ENCODE assay signal across 1 cellular context in the genomic region with DNA sequence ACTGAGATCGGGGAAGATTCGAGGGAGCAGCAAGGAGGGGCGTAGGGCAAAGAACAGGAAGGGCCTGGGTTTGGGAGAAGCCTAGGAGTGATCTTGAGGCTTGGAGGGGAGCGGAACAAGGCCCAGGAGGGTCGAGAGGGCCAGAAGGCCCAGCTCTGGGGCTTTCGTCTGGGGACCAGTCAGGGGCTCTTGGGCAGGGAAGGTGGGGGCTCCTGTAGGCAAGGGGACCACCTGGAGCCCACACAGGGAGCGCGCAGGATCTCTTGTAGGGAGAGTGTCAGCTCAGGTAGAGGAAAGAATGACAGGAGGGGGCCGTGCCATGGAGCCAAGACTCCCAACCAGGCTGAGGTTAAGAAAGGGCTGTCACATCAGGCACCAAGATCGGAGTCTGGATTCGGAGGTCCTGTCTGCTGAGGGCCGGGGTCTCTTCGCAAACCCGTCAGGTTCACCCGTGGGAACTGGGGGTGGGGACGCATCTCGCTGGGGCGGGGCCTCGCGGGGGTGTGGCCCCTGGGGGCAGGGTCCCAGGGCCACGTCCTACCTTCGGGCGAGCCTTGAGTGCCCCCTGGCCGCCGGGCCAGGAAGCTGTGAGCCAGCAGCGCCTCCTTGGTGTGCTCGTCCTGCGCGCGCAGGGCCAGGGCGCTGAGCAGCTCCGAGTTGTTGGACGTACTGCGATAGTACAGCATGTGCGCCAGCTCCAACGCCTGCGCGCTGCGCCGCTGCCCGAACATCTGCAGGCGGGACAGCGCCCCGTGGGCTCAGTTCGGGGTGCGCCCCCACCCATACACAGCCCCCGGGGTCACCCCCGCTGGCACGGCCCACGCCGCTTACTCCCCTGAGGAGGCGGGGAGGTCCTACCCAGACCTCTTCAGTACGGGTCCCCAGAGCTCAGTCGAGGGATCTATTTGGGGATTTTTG.
A peak's percentile ranks its signal among the peaks of the same experiment; 100 is the strongest.
TF ChIP-seq lines count a peak whose summit lies in the region.

No MANE protein-coding gene starts in this region.

TF ChIP-seq in K562, 482 proteins besides CTCF, POLR2A, EP300 and RAD21 (continued from another document and continues in another):
- TF ChIP-seq SP2 (IDR thresholded peaks at IDR 0.05; ENCODE audit: extremely low read depth, low read depth, low read length, poor library complexity, severe bottlenecking) (no peak), ETV6 (IDR thresholded peaks at IDR 0.05; ENCODE audit: borderline replicate concordance in 1 of 2, low read depth in 2 of 2, low read length in 1 of 2) (no peak; a peak in 1 of 4 replicates), ETV6 (CRISPR knock-in tag; IDR thresholded peaks at IDR 0.05; ENCODE audit: borderline replicate concordance) (no peak), GABPB1 (CRISPR knock-in tag; IDR thresholded peaks at IDR 0.05) (no peak; the same call in 1 of the 2 replicates), PHF8 (IDR thresholded peaks at IDR 0.05; ENCODE audit: borderline replicate concordance, low read length) (peak; percentile 25; the same call in 1 of the 2 replicates), ERF (CRISPR knock-in tag; IDR thresholded peaks at IDR 0.05) (peak; percentile 83), MTF1 (CRISPR knock-in tag; IDR thresholded peaks at IDR 0.05; ENCODE audit: borderline replicate concordance) (no peak), PHB (CRISPR knock-in tag; IDR thresholded peaks at IDR 0.05) (no peak), IRF1 (CRISPR knock-in tag; IDR thresholded peaks at IDR 0.05; ENCODE audit: borderline replicate concordance) (no peak), ZNF239 (CRISPR knock-in tag; IDR thresholded peaks at IDR 0.05) (no peak), TRIM24 (IDR thresholded peaks at IDR 0.05) (peak in 1 of 2 experiments; percentile 24; a peak in 1 of 4 replicates), ZKSCAN8 (CRISPR knock-in tag; IDR thresholded peaks at IDR 0.05) (no peak), PRMT5 (CRISPR knock-in tag; IDR thresholded peaks at IDR 0.05) (no peak), HDGF (IDR thresholded peaks at IDR 0.05) (no peak), ZNF316 (IDR thresholded peaks at IDR 0.05) (no peak), FOSL1 (tag; conservative IDR thresholded peaks at IDR 0.05) (peak; percentile 22), RBBP5 (IDR thresholded peaks at IDR 0.05; ENCODE audit: borderline replicate concordance, insufficient read depth, low read length, poor library complexity, severe bottlenecking) (peak; percentile 20), MTA3 (IDR thresholded peaks at IDR 0.05; ENCODE audit: borderline replicate concordance) (peak; percentile 71), BCL6 (CRISPR knock-in tag; IDR thresholded peaks at IDR 0.05) (no peak), RHOXF2B (CRISPR knock-in tag; conservative IDR thresholded peaks at IDR 0.05) (no peak), ZNF274 (IDR thresholded peaks at IDR 0.05; ENCODE audit: borderline replicate concordance, low read depth, low read length) (no peak), ZNF282 (CRISPR knock-in tag; IDR thresholded peaks at IDR 0.05) (0 out of 2 replicates have a peak, but pooled peaks have one; percentile 21), CREB1 (IDR thresholded peaks at IDR 0.05) (peak; percentile 42; the same call in 1 of the 2 replicates), CREB1 (CRISPR knock-in tag; IDR thresholded peaks at IDR 0.05) (peak; percentile 67; the same call in 1 of the 2 replicates), EWSR1 (IDR thresholded peaks at IDR 0.05; ENCODE audit: borderline replicate concordance, low read depth, partially characterized antibody) (no peak), ZNF174 (CRISPR knock-in tag; IDR thresholded peaks at IDR 0.05) (no peak), POLR2H (tag; IDR thresholded peaks at IDR 0.05; ENCODE audit: low read depth) (no peak), MAFK (IDR thresholded peaks at IDR 0.05; ENCODE audit: low read length) (no peak), ILK (tag; IDR thresholded peaks at IDR 0.05; ENCODE audit: borderline replicate concordance, low read depth) (no peak), NFIC (IDR thresholded peaks at IDR 0.05) (peak; percentile 63; the same call in 1 of the 2 replicates), GATA2 (CRISPR knock-in tag; IDR thresholded peaks at IDR 0.05) (peak; percentile 61), RFX5 (IDR thresholded peaks at IDR 0.05; ENCODE audit: low read depth, low read length) (no peak)
- TF ChIP-seq, protein P1, sequence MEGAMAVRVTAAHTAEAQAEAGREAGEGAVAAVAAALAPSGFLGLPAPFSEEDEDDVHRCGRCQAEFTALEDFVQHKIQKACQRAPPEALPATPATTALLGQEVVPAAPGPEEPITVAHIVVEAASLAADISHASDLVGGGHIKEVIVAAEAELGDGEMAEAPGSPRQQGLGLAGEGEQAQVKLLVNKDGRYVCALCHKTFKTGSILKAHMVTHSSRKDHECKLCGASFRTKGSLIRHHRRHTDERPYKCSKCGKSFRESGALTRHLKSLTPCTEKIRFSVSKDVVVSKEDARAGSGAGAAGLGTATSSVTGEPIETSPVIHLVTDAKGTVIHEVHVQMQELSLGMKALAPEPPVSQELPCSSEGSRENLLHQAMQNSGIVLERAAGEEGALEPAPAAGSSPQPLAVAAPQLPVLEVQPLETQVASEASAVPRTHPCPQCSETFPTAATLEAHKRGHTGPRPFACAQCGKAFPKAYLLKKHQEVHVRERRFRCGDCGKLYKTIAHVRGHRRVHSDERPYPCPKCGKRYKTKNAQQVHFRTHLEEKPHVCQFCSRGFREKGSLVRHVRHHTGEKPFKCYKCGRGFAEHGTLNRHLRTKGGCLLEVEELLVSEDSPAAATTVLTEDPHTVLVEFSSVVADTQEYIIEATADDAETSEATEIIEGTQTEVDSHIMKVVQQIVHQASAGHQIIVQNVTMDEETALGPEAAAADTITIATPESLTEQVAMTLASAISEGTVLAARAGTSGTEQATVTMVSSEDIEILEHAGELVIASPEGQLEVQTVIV (CRISPR knock-in tag; IDR thresholded peaks at IDR 0.05; ENCODE audit: borderline replicate concordance), result no peak
- TF ChIP-seq, protein P2, sequence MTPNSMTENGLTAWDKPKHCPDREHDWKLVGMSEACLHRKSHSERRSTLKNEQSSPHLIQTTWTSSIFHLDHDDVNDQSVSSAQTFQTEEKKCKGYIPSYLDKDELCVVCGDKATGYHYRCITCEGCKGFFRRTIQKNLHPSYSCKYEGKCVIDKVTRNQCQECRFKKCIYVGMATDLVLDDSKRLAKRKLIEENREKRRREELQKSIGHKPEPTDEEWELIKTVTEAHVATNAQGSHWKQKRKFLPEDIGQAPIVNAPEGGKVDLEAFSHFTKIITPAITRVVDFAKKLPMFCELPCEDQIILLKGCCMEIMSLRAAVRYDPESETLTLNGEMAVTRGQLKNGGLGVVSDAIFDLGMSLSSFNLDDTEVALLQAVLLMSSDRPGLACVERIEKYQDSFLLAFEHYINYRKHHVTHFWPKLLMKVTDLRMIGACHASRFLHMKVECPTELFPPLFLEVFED (CRISPR knock-in tag; conservative IDR thresholded peaks at IDR 0.05), result no peak
- TF ChIP-seq, protein P3, sequence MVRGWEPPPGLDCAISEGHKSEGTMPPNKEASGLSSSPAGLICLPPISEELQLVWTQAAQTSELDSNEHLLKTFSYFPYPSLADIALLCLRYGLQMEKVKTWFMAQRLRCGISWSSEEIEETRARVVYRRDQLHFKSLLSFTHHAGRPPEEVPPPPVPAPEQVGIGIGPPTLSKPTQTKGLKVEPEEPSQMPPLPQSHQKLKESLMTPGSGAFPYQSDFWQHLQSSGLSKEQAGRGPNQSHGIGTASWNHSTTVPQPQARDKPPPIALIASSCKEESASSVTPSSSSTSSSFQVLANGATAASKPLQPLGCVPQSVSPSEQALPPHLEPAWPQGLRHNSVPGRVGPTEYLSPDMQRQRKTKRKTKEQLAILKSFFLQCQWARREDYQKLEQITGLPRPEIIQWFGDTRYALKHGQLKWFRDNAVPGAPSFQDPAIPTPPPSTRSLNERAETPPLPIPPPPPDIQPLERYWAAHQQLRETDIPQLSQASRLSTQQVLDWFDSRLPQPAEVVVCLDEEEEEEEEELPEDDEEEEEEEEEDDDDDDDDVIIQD (CRISPR knock-in tag; IDR thresholded peaks at IDR 0.05), result no peak
- TF ChIP-seq, protein P4, sequence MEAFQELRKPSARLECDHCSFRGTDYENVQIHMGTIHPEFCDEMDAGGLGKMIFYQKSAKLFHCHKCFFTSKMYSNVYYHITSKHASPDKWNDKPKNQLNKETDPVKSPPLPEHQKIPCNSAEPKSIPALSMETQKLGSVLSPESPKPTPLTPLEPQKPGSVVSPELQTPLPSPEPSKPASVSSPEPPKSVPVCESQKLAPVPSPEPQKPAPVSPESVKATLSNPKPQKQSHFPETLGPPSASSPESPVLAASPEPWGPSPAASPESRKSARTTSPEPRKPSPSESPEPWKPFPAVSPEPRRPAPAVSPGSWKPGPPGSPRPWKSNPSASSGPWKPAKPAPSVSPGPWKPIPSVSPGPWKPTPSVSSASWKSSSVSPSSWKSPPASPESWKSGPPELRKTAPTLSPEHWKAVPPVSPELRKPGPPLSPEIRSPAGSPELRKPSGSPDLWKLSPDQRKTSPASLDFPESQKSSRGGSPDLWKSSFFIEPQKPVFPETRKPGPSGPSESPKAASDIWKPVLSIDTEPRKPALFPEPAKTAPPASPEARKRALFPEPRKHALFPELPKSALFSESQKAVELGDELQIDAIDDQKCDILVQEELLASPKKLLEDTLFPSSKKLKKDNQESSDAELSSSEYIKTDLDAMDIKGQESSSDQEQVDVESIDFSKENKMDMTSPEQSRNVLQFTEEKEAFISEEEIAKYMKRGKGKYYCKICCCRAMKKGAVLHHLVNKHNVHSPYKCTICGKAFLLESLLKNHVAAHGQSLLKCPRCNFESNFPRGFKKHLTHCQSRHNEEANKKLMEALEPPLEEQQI (IDR thresholded peaks at IDR 0.05), result no peak
- TF ChIP-seq, protein P5, sequence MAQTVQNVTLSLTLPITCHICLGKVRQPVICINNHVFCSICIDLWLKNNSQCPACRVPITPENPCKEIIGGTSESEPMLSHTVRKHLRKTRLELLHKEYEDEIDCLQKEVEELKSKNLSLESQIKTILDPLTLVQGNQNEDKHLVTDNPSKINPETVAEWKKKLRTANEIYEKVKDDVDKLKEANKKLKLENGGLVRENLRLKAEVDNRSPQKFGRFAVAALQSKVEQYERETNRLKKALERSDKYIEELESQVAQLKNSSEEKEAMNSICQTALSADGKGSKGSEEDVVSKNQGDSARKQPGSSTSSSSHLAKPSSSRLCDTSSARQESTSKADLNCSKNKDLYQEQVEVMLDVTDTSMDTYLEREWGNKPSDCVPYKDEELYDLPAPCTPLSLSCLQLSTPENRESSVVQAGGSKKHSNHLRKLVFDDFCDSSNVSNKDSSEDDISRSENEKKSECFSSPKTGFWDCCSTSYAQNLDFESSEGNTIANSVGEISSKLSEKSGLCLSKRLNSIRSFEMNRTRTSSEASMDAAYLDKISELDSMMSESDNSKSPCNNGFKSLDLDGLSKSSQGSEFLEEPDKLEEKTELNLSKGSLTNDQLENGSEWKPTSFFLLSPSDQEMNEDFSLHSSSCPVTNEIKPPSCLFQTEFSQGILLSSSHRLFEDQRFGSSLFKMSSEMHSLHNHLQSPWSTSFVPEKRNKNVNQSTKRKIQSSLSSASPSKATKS (CRISPR knock-in tag; IDR thresholded peaks at IDR 0.05), result no peak
- TF ChIP-seq, protein P6, sequence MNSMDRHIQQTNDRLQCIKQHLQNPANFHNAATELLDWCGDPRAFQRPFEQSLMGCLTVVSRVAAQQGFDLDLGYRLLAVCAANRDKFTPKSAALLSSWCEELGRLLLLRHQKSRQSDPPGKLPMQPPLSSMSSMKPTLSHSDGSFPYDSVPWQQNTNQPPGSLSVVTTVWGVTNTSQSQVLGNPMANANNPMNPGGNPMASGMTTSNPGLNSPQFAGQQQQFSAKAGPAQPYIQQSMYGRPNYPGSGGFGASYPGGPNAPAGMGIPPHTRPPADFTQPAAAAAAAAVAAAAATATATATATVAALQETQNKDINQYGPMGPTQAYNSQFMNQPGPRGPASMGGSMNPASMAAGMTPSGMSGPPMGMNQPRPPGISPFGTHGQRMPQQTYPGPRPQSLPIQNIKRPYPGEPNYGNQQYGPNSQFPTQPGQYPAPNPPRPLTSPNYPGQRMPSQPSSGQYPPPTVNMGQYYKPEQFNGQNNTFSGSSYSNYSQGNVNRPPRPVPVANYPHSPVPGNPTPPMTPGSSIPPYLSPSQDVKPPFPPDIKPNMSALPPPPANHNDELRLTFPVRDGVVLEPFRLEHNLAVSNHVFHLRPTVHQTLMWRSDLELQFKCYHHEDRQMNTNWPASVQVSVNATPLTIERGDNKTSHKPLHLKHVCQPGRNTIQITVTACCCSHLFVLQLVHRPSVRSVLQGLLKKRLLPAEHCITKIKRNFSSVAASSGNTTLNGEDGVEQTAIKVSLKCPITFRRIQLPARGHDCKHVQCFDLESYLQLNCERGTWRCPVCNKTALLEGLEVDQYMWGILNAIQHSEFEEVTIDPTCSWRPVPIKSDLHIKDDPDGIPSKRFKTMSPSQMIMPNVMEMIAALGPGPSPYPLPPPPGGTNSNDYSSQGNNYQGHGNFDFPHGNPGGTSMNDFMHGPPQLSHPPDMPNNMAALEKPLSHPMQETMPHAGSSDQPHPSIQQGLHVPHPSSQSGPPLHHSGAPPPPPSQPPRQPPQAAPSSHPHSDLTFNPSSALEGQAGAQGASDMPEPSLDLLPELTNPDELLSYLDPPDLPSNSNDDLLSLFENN (IDR thresholded peaks at IDR 0.05; ENCODE audit: low read depth in 2 of 2, low read length in 2 of 2), result no peak
- TF ChIP-seq, protein P7, sequence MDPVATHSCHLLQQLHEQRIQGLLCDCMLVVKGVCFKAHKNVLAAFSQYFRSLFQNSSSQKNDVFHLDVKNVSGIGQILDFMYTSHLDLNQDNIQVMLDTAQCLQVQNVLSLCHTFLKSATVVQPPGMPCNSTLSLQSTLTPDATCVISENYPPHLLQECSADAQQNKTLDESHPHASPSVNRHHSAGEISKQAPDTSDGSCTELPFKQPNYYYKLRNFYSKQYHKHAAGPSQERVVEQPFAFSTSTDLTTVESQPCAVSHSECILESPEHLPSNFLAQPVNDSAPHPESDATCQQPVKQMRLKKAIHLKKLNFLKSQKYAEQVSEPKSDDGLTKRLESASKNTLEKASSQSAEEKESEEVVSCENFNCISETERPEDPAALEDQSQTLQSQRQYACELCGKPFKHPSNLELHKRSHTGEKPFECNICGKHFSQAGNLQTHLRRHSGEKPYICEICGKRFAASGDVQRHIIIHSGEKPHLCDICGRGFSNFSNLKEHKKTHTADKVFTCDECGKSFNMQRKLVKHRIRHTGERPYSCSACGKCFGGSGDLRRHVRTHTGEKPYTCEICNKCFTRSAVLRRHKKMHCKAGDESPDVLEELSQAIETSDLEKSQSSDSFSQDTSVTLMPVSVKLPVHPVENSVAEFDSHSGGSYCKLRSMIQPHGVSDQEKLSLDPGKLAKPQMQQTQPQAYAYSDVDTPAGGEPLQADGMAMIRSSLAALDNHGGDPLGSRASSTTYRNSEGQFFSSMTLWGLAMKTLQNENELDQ (CRISPR knock-in tag; IDR thresholded peaks at IDR 0.05; ENCODE audit: borderline replicate concordance), result no peak
